In genomic region chr6:113009682-113010081, GRCh38 we compare ENCODE assay signal across 1 cellular context.
TF ChIP-seq lines count a peak whose summit lies in the region.

No MANE protein-coding gene starts in this region.

TF ChIP-seq in IMR-90, 13 proteins besides CTCF, POLR2A, EP300 and RAD21:
- TF ChIP-seq ELK1 (IDR thresholded peaks at IDR 0.05; ENCODE audit: borderline replicate concordance, low read depth, low read length) (no peak), CHD1 (IDR thresholded peaks at IDR 0.05; ENCODE audit: low read depth, low read length) (no peak), MAFK (IDR thresholded peaks at IDR 0.05; ENCODE audit: low read depth, low read length) (no peak), FOS (IDR thresholded peaks at IDR 0.05; ENCODE audit: low read depth, low read length) (no peak), BHLHE40 (IDR thresholded peaks at IDR 0.05; ENCODE audit: low read depth, low read length) (no peak), RCOR1 (IDR thresholded peaks at IDR 0.05; ENCODE audit: insufficient replicate concordance, low read length) (no peak), MXI1 (IDR thresholded peaks at IDR 0.05; ENCODE audit: borderline replicate concordance, low read depth, low read length) (no peak), RFX5 (IDR thresholded peaks at IDR 0.05; ENCODE audit: low read depth, low read length) (no peak), NFE2L2 (IDR thresholded peaks at IDR 0.05; ENCODE audit: low read depth, low read length) (no peak), SMC3 (IDR thresholded peaks at IDR 0.05; ENCODE audit: low read depth, low read length) (no peak), USF2 (IDR thresholded peaks at IDR 0.05; ENCODE audit: low read depth, low read length) (no peak), CEBPB (IDR thresholded peaks at IDR 0.05; ENCODE audit: low read depth, low read length) (no peak), MAZ (IDR thresholded peaks at IDR 0.05; ENCODE audit: borderline replicate concordance, low read depth, low read length) (no peak)
